ENCODE assay signal across 8 cellular contexts in the genomic region with DNA sequence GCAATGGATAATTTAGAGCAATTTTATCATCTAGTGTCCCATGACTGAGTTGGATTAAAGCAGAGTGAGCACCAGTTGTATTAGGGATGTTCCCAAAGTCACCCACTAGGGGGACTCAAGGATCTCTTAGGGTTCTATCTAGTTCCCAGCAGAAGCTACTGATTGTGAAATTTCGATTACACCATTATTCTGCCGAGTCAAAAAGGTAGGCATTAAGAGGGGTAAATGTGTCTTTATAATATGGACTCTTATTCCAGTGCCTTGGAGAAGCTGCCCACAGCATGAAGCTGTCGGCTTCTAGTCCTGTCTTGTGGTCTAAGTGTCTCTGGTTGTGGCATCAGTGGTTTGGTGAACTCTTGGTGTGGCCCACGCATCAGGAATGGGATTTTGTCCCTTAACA. TPM values are rescaled to one million over a fixed set of nuclear protein-coding genes. Genes with fewer than 3 reads are reported as not detected.
A peak's percentile ranks its signal among the peaks of the same experiment; 100 is the strongest.
DNase-seq lines count a peak whose midpoint lies in the region; ATAC-seq and TF ChIP-seq lines count a peak whose summit lies in the region.

No MANE protein-coding gene starts in this region.

- peaks cover 18 to 65% (median 54%) of the 10 kb centered on the region in 10 experiments for H3K4me1 ChIP-seq in BLaER1 treated with 17β-estradiol and CSF1 and Interleukin-3, amounts not matched to agents 10 nM and 100 nM
- H3K4me1 ChIP-seq in RWPE2 (ENCODE audit: insufficient read depth, poor library complexity, severe bottlenecking): no peaks in the 10 kb centered on the region
- peaks cover 0 to 6% (median 2%) of the 10 kb centered on the region in 4 donors for H3K4me1 ChIP-seq in liver (ENCODE audit: control insufficient read depth in 4 of 4, insufficient read depth in 4 of 4, low read length in 3 of 4)

- no peak overlapping the region for H3K4me3 Mint-ChIP-seq in type B pancreatic cell

- H3K4me2 ChIP-seq in BLaER1 treated with 17β-estradiol and CSF1 and Interleukin-3, amounts not matched to agents 10 nM and 100 nM: peak overlapping the region; percentile 20 to 81 (median 59)

- peaks cover 0 to 3% (median 2%) of the 10 kb centered on the region in 11 experiments; a peak in 10 of 22 replicates for H3K9me3 ChIP-seq in BLaER1 treated with 17β-estradiol and CSF1 and Interleukin-3, amounts not matched to agents 10 nM and 100 nM (replicated peaks in 1 of 11)
- H3K9me3 ChIP-seq in RWPE2 (ENCODE audit: severe bottlenecking) (no peaks in the 10 kb centered on the region), liver (ENCODE audit: control insufficient read depth in 4 of 4, low read length in 3 of 4) (no peaks in the 10 kb centered on the region)

- no peak overlapping the region for H3K4me3 ChIP-seq in BLaER1 treated with 17β-estradiol and CSF1 and Interleukin-3, amounts not matched to agents 10 nM and 100 nM
- no peak overlapping the region for H3K4me3 ChIP-seq in RWPE2 (ENCODE audit: severe bottlenecking)
- H3K4me3 ChIP-seq in coronary artery: no peak overlapping the region
- no peak overlapping the region for H3K4me3 ChIP-seq in liver (ENCODE audit: low read depth in 1 of 3, low read length in 3 of 3)

- WGBS in liver: 42% methylated on average over 4 of the region's 4 CpGs

- no peaks in the 10 kb centered on the region for H3K27me3 ChIP-seq in BLaER1 treated with 17β-estradiol and CSF1 and Interleukin-3, amounts not matched to agents 10 nM and 100 nM
- H3K27me3 ChIP-seq in RWPE2 (ENCODE audit: insufficient read depth, poor library complexity, severe bottlenecking) (no peaks in the 10 kb centered on the region), liver (ENCODE audit: control insufficient read depth in 4 of 4, insufficient read depth in 4 of 4, low read length in 3 of 4) (no peaks in the 10 kb centered on the region)

- H3K27ac Mint-ChIP-seq in type B pancreatic cell: peak overlapping the region; percentile 53

- peak overlapping the region in 7 of 11 experiments; percentile 15 to 60 (median 46); a peak in 10 of 22 replicates for H3K27ac ChIP-seq in BLaER1 treated with 17β-estradiol and CSF1 and Interleukin-3, amounts not matched to agents 10 nM and 100 nM
- no peak overlapping the region for H3K27ac ChIP-seq in RWPE2 (ENCODE audit: poor library complexity, severe bottlenecking)
- H3K27ac ChIP-seq in coronary artery: no peak overlapping the region
- peak overlapping the region in 1 of 2 donors; percentile 51 for H3K27ac ChIP-seq in liver (ENCODE audit: low read depth in 1 of 2, low read length in 2 of 2)

- peaks cover 18 to 51% (median 31%) of the 10 kb centered on the region in 11 experiments for H3K36me3 ChIP-seq in BLaER1 treated with 17β-estradiol and CSF1 and Interleukin-3, amounts not matched to agents 10 nM and 100 nM
- no peaks in the 10 kb centered on the region for H3K36me3 ChIP-seq in RWPE2 (ENCODE audit: low read depth)
- peaks cover 0 to 1% (median 0%) of the 10 kb centered on the region in 4 donors for H3K36me3 ChIP-seq in liver (ENCODE audit: control insufficient read depth in 4 of 4, insufficient read depth in 3 of 4, low read depth in 1 of 4, low read length in 3 of 4)

- in situ Hi-C loops in KBM-7 (cut with MboI; ENCODE audit: low pct_unique_long_range_greater_than_20kb, low sequenced_read_pairs): loop anchor here (10.0 kb wide), 1 partner anchor 89 kb away; no protein-coding TSS in a partner anchor

- H4K20me1 ChIP-seq in BLaER1 treated with 17β-estradiol and CSF1 and Interleukin-3, amounts not matched to agents 10 nM and 100 nM: peaks cover 0 to 57% (median 43%) of the 10 kb centered on the region in 11 experiments; a peak in 19 of 22 replicates

- no peaks in the 10 kb centered on the region for H3K27me3 Mint-ChIP-seq in type B pancreatic cell

- H3K4me1 Mint-ChIP-seq in type B pancreatic cell (ENCODE audit: unreplicated experiment): peaks cover 31% of the 10 kb centered on the region

- TF ChIP-seq CTCF in GM12873 (IDR thresholded peaks at IDR 0.05; ENCODE audit: insufficient read depth, low read depth, low read length, missing control alignments): peak; percentile 92
- peak; percentile 91 for TF ChIP-seq CTCF in RWPE2 (IDR thresholded peaks at IDR 0.05; ENCODE audit: poor library complexity, severe bottlenecking)
- TF ChIP-seq CTCF in coronary artery (IDR thresholded peaks at IDR 0.05): peak; percentile 91
- peak; percentile 96 for TF ChIP-seq CTCF in liver (IDR thresholded peaks at IDR 0.05; ENCODE audit: low read depth, low read length, missing input control)
- TF ChIP-seq CTCF in type B pancreatic cell (conservative IDR thresholded peaks at IDR 0.05): peak; percentile 94

- TF ChIP-seq RAD21 in liver (IDR thresholded peaks at IDR 0.05): peak; percentile 100

- H3K9ac ChIP-seq in BLaER1 treated with 17β-estradiol and CSF1 and Interleukin-3, amounts not matched to agents 10 nM and 100 nM: peak overlapping the region in 5 of 11 experiments; percentile 0 to 45 (median 19); a peak in 4 of 22 replicates
- H3K9ac ChIP-seq in liver (ENCODE audit: low read depth in 1 of 2, low read length in 2 of 2): peak overlapping the region in 1 of 2 donors; percentile 36

- H3K9me3 Mint-ChIP-seq in type B pancreatic cell: no peaks in the 10 kb centered on the region

- peak; percentile 75 for DNase-seq in KBM-7
- no peak for DNase-seq in RWPE2 (ENCODE audit: low spot score)
- DNase-seq in coronary artery (ENCODE audit: low spot score): no peak
- DNase-seq in type B pancreatic cell (ENCODE audit: extremely low spot score, unreplicated experiment): no peak
- DNase-seq in NCI-H1105 treated with DMSO at 0.1 percent for 48 hours (lab: John Stamatoyannopoulos, UW): no peak

- no peaks in the 10 kb centered on the region for H3K36me3 Mint-ChIP-seq in type B pancreatic cell

- ATAC-seq in RWPE2 (ENCODE audit: low read depth): peak; percentile 95

TF ChIP-seq in liver, 16 proteins besides CTCF, POLR2A, EP300 and RAD21:
- TF ChIP-seq, protein P1, sequence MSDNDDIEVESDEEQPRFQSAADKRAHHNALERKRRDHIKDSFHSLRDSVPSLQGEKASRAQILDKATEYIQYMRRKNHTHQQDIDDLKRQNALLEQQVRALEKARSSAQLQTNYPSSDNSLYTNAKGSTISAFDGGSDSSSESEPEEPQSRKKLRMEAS (IDR thresholded peaks at IDR 0.05): no peak
- TF ChIP-seq EGR1 (IDR thresholded peaks at IDR 0.05; ENCODE audit: low read depth in 2 of 2): no peak
- TF ChIP-seq, protein P2, sequence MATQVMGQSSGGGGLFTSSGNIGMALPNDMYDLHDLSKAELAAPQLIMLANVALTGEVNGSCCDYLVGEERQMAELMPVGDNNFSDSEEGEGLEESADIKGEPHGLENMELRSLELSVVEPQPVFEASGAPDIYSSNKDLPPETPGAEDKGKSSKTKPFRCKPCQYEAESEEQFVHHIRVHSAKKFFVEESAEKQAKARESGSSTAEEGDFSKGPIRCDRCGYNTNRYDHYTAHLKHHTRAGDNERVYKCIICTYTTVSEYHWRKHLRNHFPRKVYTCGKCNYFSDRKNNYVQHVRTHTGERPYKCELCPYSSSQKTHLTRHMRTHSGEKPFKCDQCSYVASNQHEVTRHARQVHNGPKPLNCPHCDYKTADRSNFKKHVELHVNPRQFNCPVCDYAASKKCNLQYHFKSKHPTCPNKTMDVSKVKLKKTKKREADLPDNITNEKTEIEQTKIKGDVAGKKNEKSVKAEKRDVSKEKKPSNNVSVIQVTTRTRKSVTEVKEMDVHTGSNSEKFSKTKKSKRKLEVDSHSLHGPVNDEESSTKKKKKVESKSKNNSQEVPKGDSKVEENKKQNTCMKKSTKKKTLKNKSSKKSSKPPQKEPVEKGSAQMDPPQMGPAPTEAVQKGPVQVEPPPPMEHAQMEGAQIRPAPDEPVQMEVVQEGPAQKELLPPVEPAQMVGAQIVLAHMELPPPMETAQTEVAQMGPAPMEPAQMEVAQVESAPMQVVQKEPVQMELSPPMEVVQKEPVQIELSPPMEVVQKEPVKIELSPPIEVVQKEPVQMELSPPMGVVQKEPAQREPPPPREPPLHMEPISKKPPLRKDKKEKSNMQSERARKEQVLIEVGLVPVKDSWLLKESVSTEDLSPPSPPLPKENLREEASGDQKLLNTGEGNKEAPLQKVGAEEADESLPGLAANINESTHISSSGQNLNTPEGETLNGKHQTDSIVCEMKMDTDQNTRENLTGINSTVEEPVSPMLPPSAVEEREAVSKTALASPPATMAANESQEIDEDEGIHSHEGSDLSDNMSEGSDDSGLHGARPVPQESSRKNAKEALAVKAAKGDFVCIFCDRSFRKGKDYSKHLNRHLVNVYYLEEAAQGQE (IDR thresholded peaks at IDR 0.05): no peak
- no peak for TF ChIP-seq FOXA2 (IDR thresholded peaks at IDR 0.05)
- TF ChIP-seq HNF4A (conservative IDR thresholded peaks at IDR 0.05): peak; percentile 34 to 35
- TF ChIP-seq GABPA (IDR thresholded peaks at IDR 0.05 in 1 of 2, conservative IDR thresholded peaks at IDR 0.05 in 1 of 2): no peak
- TF ChIP-seq SP1 (IDR thresholded peaks at IDR 0.05): peak; percentile 21
- TF ChIP-seq, protein P3, sequence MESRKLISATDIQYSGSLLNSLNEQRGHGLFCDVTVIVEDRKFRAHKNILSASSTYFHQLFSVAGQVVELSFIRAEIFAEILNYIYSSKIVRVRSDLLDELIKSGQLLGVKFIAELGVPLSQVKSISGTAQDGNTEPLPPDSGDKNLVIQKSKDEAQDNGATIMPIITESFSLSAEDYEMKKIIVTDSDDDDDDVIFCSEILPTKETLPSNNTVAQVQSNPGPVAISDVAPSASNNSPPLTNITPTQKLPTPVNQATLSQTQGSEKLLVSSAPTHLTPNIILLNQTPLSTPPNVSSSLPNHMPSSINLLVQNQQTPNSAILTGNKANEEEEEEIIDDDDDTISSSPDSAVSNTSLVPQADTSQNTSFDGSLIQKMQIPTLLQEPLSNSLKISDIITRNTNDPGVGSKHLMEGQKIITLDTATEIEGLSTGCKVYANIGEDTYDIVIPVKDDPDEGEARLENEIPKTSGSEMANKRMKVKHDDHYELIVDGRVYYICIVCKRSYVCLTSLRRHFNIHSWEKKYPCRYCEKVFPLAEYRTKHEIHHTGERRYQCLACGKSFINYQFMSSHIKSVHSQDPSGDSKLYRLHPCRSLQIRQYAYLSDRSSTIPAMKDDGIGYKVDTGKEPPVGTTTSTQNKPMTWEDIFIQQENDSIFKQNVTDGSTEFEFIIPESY (IDR thresholded peaks at IDR 0.05): no peak
- TF ChIP-seq TAF1 (conservative IDR thresholded peaks at IDR 0.05): no peak
- peak; percentile 60 for TF ChIP-seq YY1 (IDR thresholded peaks at IDR 0.05)
- TF ChIP-seq, protein P4, sequence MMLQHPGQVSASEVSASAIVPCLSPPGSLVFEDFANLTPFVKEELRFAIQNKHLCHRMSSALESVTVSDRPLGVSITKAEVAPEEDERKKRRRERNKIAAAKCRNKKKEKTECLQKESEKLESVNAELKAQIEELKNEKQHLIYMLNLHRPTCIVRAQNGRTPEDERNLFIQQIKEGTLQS (IDR thresholded peaks at IDR 0.05): peak; percentile 29
- peak; percentile 51 to 55 for TF ChIP-seq RXRA (IDR thresholded peaks at IDR 0.05)
- no peak for TF ChIP-seq HNF4G (IDR thresholded peaks at IDR 0.05)
- no peak for TF ChIP-seq NR2F2 (IDR thresholded peaks at IDR 0.05)
- TF ChIP-seq FOXA1 (IDR thresholded peaks at IDR 0.05): no peak
- no peak for TF ChIP-seq JUND (IDR thresholded peaks at IDR 0.05)

RNA-seq across cellular contexts. Expression of a gene that starts 53.3 kb away (rescaled TPM):
- total RNA-seq in liver (10 to 100 TPM in 1 of 2 donors, 1 to 10 TPM in 1; 8.5 to 14.5 TPM), type B pancreatic cell (ENCODE audit: low replicate concordance) (35.7 and 67.5 TPM in 2 replicates)
- polyA plus RNA-seq in liver: 10 to 100 TPM in 1 of 2 donors, 1 to 10 TPM in 1; 6.4 to 23.2 TPM

Comparison
In these comparisons a context has a peak if more than half of its experiments do, and no peak if none do; other contexts are left out.
1. H3K27ac ChIP-seq: peak in BLaER1 treated with 17β-estradiol and CSF1 and Interleukin-3, amounts not matched to agents 10 nM and 100 nM (7 of 11); none in RWPE2 (single experiment) and coronary artery (0 of 2).
2. Peak in every context shown above with its lines, with median percentiles within 50 percentile points of each other: CTCF ChIP-seq.